10 cellular contexts compared by ENCODE assay signal in the genomic region with DNA sequence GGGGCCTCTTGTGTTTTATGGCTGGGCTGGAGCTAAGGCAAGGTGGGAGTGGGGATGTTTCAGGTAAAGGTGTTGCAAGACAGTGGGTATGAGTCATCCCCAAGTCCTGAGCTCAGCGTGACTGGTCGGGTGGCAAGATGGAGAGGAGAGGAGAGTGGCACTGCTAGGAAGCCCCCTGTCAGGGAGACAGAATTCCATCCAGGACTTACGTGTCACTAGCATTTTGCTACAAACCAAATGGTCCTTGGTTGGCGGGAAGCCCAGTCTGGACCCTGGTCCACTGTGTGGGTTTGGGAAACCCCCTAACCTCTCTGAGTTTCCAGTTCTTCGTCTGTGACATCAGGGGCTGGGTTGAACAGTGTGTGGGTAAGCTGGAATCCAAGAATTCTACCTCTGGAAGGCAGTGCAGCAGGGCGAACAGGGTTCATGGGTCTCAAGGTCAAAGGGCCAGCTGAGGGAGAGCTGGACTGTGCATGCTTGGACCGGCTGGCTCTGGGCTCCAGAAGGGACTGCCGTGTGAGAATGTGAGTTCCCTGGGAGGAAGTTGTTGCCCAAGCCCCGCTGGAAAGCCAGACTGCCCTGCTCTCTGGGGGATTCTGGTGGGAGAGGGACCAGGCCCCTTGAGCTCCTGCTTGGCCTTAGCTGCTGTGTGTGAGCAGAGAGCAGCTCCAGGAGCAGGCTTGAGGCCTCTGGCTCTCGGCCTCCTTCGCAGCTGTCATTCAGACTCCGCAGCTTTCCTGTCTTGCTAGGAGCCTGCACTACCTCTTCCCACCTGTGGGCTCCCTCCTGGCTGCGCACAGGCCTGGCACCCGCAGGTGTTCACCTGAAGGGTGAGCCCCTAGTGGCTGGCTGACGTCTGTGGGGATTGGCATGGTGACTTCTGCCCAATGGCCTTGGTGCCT.
DNase-seq lines count a peak whose midpoint lies in the region; ATAC-seq, FAIRE-seq and TF ChIP-seq lines count a peak whose summit lies in the region.
"Had no signal": no experiment of that assay in that cellular context is flagged by ENCODE, and none has a peak within 500 bp of the region (broad histone marks: within the 10 kb centered on the region; RNA-seq: fewer than 3 reads in every experiment).

No MANE protein-coding gene starts in this region.

- BruUV-seq in HCT116 (replicated peaks; lab: Mats Ljungman, UMichigan) = no TSS peak
- no TSS peak for BruUV-seq in endothelial cell of umbilical vein (replicated peaks; lab: Mats Ljungman, UMichigan)

- TF ChIP-seq RAD21 in HCT116 (IDR thresholded peaks at IDR 0.05; ENCODE audit: low read depth) = peak; percentile 66

- peak; percentile 82 to 98 (median 98) for TF ChIP-seq CTCF in HCT116 (IDR thresholded peaks at IDR 0.05 in 2 of 3, conservative IDR thresholded peaks at IDR 0.05 in 1 of 3; ENCODE audit: borderline replicate concordance in 1 of 3, insufficient read depth in 1 of 3, low read depth in 2 of 3, low read length in 2 of 3)
- peak; percentile 10 to 28 for TF ChIP-seq CTCF in endothelial cell of umbilical vein (IDR thresholded peaks at IDR 0.05; ENCODE audit: extremely low read depth in 1 of 2, insufficient read depth in 1 of 2, low read depth in 1 of 2, low read length in 2 of 2)
- peak; percentile 39 for TF ChIP-seq CTCF in parathyroid adenoma (IDR thresholded peaks at IDR 0.05)

- H3K27ac ChIP-seq in HCT116 (ENCODE audit: low read depth, low read length) (peak overlapping the region; percentile 34; the same call in 1 of the 2 replicates), endothelial cell of umbilical vein (ENCODE audit: insufficient read depth, low read depth, low read length) (no peak overlapping the region), parathyroid adenoma (no peak overlapping the region)

- intact Hi-C loops in HCT116 (cut with micrococcal nuclease) = no loop called here
- intact Hi-C loops in endothelial cell of umbilical vein (cut with micrococcal nuclease) = no loop called here

- H3K27me3 ChIP-seq in HCT116 (ENCODE audit: insufficient read depth, low read length) = no peaks in the 10 kb centered on the region
- H3K27me3 ChIP-seq in endothelial cell of umbilical vein (ENCODE audit: control insufficient read depth in 2 of 2, insufficient read depth in 2 of 2, low read length in 2 of 2) = no peaks in the 10 kb centered on the region
- H3K27me3 ChIP-seq in parathyroid adenoma (ENCODE audit: control insufficient read depth, insufficient read depth, low read length) = no peaks in the 10 kb centered on the region

- H3K36me3 ChIP-seq in HCT116 (ENCODE audit: control insufficient read depth in 1 of 2, insufficient read depth in 2 of 2, low read length in 2 of 2) (no peaks in the 10 kb centered on the region), endothelial cell of umbilical vein (ENCODE audit: control insufficient read depth in 2 of 2, extremely low read depth in 1 of 2, insufficient read depth in 2 of 2, low read length in 2 of 2) (no peaks in the 10 kb centered on the region), parathyroid adenoma (ENCODE audit: control insufficient read depth, insufficient read depth, low read length) (no peaks in the 10 kb centered on the region)

- peaks cover 14 to 25% of the 10 kb centered on the region in 2 experiments for H3K4me1 ChIP-seq in HCT116 (ENCODE audit: control insufficient read depth in 1 of 2, insufficient read depth in 2 of 2, low read length in 2 of 2)
- no peaks in the 10 kb centered on the region for H3K4me1 ChIP-seq in endothelial cell of umbilical vein (ENCODE audit: control insufficient read depth, extremely low read depth, insufficient read depth, low read length)
- no peaks in the 10 kb centered on the region for H3K4me1 ChIP-seq in parathyroid adenoma

- CTCF ChIA-PET in HCT116 (lab: Charles Lee) (interaction anchor here (0.7 to 1.6 kb wide), 10 partner anchors 9 to 109 kb away, joined by 3 to 8 read pairs (median 3); a partner anchor contains a TSS), endothelial cell of umbilical vein (lab: Charles Lee) (interaction anchor here (0.6 to 1.3 kb wide), 4 partner anchors 9 to 109 kb away, joined by 3 to 4 read pairs (median 4); a partner anchor contains a TSS)

- H3K9me1 ChIP-seq in endothelial cell of umbilical vein (replicated peaks; ENCODE audit: control insufficient read depth, extremely low read depth, insufficient read depth, low read length) = no peaks in the 10 kb centered on the region

- H4K20me1 ChIP-seq in HCT116 (ENCODE audit: insufficient read depth) (no peaks in the 10 kb centered on the region), endothelial cell of umbilical vein (replicated peaks; ENCODE audit: control insufficient read depth, extremely low read depth, insufficient read depth, low read length) (no peaks in the 10 kb centered on the region)

- TF ChIP-seq POLR2A in HCT116 (IDR thresholded peaks at IDR 0.05; ENCODE audit: borderline replicate concordance, extremely low read depth, insufficient read depth, insufficient read length) (no peak), endothelial cell of umbilical vein (IDR thresholded peaks at IDR 0.05; ENCODE audit: low read depth, low read length) (no peak)

- POLR2A ChIA-PET in HCT116 (lab: Charles Lee) = interaction anchor here (0.6 to 1.1 kb wide), 2 partner anchors 109 to 534 kb away, joined by 3 read pairs; a partner anchor contains a TSS
- POLR2A ChIA-PET in endothelial cell of umbilical vein (lab: Charles Lee) = no interaction called here

- ATAC-seq in HCT116 (peak; percentile 99), HG02885 (IDR thresholded peaks at IDR 0.05; ENCODE audit: poor library complexity, unreplicated experiment) (no peak), GM18858 (IDR thresholded peaks at IDR 0.05; ENCODE audit: unreplicated experiment) (no peak)

- H3K79me2 ChIP-seq in HCT116 (ENCODE audit: insufficient read depth, low read length) (no peaks in the 10 kb centered on the region), endothelial cell of umbilical vein (ENCODE audit: control insufficient read depth, insufficient read depth, low read length) (no peaks in the 10 kb centered on the region), parathyroid adenoma (no peaks in the 10 kb centered on the region)

- H3K9me2 ChIP-seq in HCT116 (ENCODE audit: insufficient read depth) = no peaks in the 10 kb centered on the region

- H3K9me3 ChIP-seq in HCT116 (ENCODE audit: control insufficient read depth in 1 of 2, insufficient read depth in 1 of 2, low read depth in 1 of 2, low read length in 2 of 2) = no peaks in the 10 kb centered on the region; a peak in 1 of 4 replicates
- no peaks in the 10 kb centered on the region for H3K9me3 ChIP-seq in endothelial cell of umbilical vein (replicated peaks; ENCODE audit: control insufficient read depth, insufficient read depth, low read length)
- no peaks in the 10 kb centered on the region for H3K9me3 ChIP-seq in parathyroid adenoma (ENCODE audit: control insufficient read depth, low read length)

- dilution Hi-C loops in endothelial cell of umbilical vein (cut with MboI; ENCODE audit: extremely low pct_ligation_motif_present, low sequenced_read_pairs) = no loop called here

- FAIRE-seq in endothelial cell of umbilical vein (lab: Jason Lieb, UNC) = no peak

- H3K9ac ChIP-seq in HCT116 (ENCODE audit: low read length) (no peak overlapping the region), endothelial cell of umbilical vein (replicated peaks; ENCODE audit: extremely low read depth, insufficient read depth, low read length) (no peak overlapping the region), parathyroid adenoma (no peak overlapping the region)

- peak; percentile 90 for DNase-seq in HCT116 (ENCODE audit: low read depth, low spot score)
- DNase-seq in NCI-H345 treated with DMSO at 0.1 percent for 48 hours (lab: John Stamatoyannopoulos, UW; ENCODE audit: unreplicated experiment) = peak; percentile 35
- DNase-seq in endothelial cell of umbilical vein (ENCODE audit: low read depth, low spot score) = no peak
- no peak for DNase-seq in GF-D8 (lab: John Stamatoyannopoulos, UW)
- DNase-seq in NCI-H226 = no peak
- DNase-seq: naive B cell, OCI-M1 had no signal

- H3K4me2 ChIP-seq in HCT116 (ENCODE audit: low read length) (peak overlapping the region; percentile 63), endothelial cell of umbilical vein (ENCODE audit: insufficient read depth, low read length) (no peak overlapping the region), parathyroid adenoma (ENCODE audit: low read length) (no peak overlapping the region)

- peak overlapping the region in 1 of 2 experiments; percentile 9; a peak in 1 of 4 replicates for H3K4me3 ChIP-seq in HCT116 (replicated peaks in 1 of 2; ENCODE audit: low read depth in 1 of 2, low read length in 2 of 2)
- H3K4me3 ChIP-seq in endothelial cell of umbilical vein (replicated peaks in 1 of 3; ENCODE audit: insufficient read depth in 1 of 3, low read depth in 1 of 3, low read length in 3 of 3) = no peak overlapping the region
- no peak overlapping the region for H3K4me3 ChIP-seq in parathyroid adenoma (ENCODE audit: low read depth, low read length)

- H2AFZ ChIP-seq in HCT116 (ENCODE audit: low read depth, low read length, poor library complexity, severe bottlenecking) = peak overlapping the region; percentile 95
- no peak overlapping the region for H2AFZ ChIP-seq in endothelial cell of umbilical vein (ENCODE audit: low read depth, low read length)
- no peak overlapping the region for H2AFZ ChIP-seq in parathyroid adenoma

- RAD21 ChIA-PET in HCT116 (lab: Charles Lee; ENCODE audit: low non-redundant PET in 1 of 2, low total read pairs in 2 of 2, uncharacterized antibody in 2 of 2, unreplicated experiment in 2 of 2) = no interaction called here

TF ChIP-seq in HCT116, 20 proteins besides CTCF, POLR2A, EP300 and RAD21 (continues in another document):
- TF ChIP-seq CEBPB (IDR thresholded peaks at IDR 0.05; ENCODE audit: low read depth) = peak; percentile 70
- TF ChIP-seq EZH2phosphoT487 (IDR thresholded peaks at IDR 0.05; ENCODE audit: borderline replicate concordance) = no peak
- 0 out of 2 replicates have a peak, but pooled peaks have one; percentile 36 for TF ChIP-seq ZFX (IDR thresholded peaks at IDR 0.05)
- TF ChIP-seq ZNF274 (IDR thresholded peaks at IDR 0.05; ENCODE audit: low read depth, low read length) = no peak
- TF ChIP-seq FOSL1 (IDR thresholded peaks at IDR 0.05; ENCODE audit: low read depth) = no peak
- peak; percentile 44; the same call in 1 of the 2 replicates for TF ChIP-seq POLR2AphosphoS5 (IDR thresholded peaks at IDR 0.05; ENCODE audit: low read depth, low read length)
- TF ChIP-seq JUND (IDR thresholded peaks at IDR 0.05) = no peak

TF ChIP-seq in endothelial cell of umbilical vein, 7 proteins besides CTCF, POLR2A, EP300 and RAD21:
- TF ChIP-seq GATA2 (IDR thresholded peaks at IDR 0.05; ENCODE audit: insufficient read depth, insufficient read length, low read depth, low read length) = no peak
- TF ChIP-seq JUN (IDR thresholded peaks at IDR 0.05; ENCODE audit: borderline replicate concordance, insufficient read depth, insufficient read length, low read depth) = peak; percentile 3

Comparison
In these comparisons a context has a peak if more than half of its experiments do, and no peak if none do; other contexts are left out.
1. DNase-seq: peak in HCT116 (single experiment) and NCI-H345 treated with DMSO at 0.1 percent for 48 hours (single experiment); none in endothelial cell of umbilical vein (single experiment), GF-D8 (single experiment) and NCI-H226 (single experiment).
2. CTCF ChIP-seq: peak in every context shown above with its lines; median percentile 98 in HCT116; 39 in parathyroid adenoma; 19 in endothelial cell of umbilical vein.